Comparison of ENCODE assay signal across 28 cellular contexts in genomic region chr2:98801930-98802329, GRCh38.
"Had no signal": no experiment of that assay in that cellular context is flagged by ENCODE, and none has a peak within 500 bp of the region (broad histone marks: within the 10 kb centered on the region; RNA-seq: fewer than 3 reads in every experiment).

No MANE protein-coding gene starts in this region.

- H3K9me3 ChIP-seq: ascending aorta, heart left ventricle, ovary, upper lobe of left lung had no signal

- H3K36me3 ChIP-seq: ascending aorta, cardiac muscle cell, heart left ventricle, neural progenitor cell, ovary, WERI-Rb-1 had no signal

- H3K4me3 ChIP-seq: ascending aorta, cardiac muscle cell, coronary artery, heart left ventricle, neural progenitor cell, ovary, skin epidermis, upper lobe of left lung had no signal

- ATAC-seq: heart left ventricle; left colon; naive thymus-derived CD4-positive, alpha-beta T cell; sciatic nerve; stimulated activated memory B cell treated with anti-CD40 and anti-IgM and Interleukin-4, amounts not matched to agents 10 μg/mL and 1 μg/mL and 100 μg/mL, for 72 hours had no signal

- H3K4me1 ChIP-seq: neural progenitor cell had no signal

- H3K4me2 ChIP-seq: neural progenitor cell had no signal

- H2AFZ ChIP-seq: neural progenitor cell had no signal

- H3K27ac ChIP-seq: ascending aorta, cardiac muscle cell, coronary artery, heart left ventricle, neural progenitor cell, ovary, skin epidermis, WERI-Rb-1 had no signal

- H3K9ac ChIP-seq: neural progenitor cell had no signal

- FAIRE-seq: endothelial cell of umbilical vein, kidney had no signal

- DNase-seq: activated CD4-positive, alpha-beta T cell treated with anti-CD3 and anti-CD28 coated beads for 48 hours; activated CD4-positive, alpha-beta T cell treated with anti-CD3 and anti-CD28 coated beads, Interleukin-2, amount 50 U/mL, for 48 hours; activated CD8-positive, alpha-beta memory T cell treated with anti-CD3 and anti-CD28 coated beads for 24 hours; activated effector memory CD4-positive, alpha-beta T cell treated with Interleukin-2 at 50 U/mL for 16 hours; activated naive CD4-positive, alpha-beta T cell treated with Interleukin-2 at 50 U/mL for 16 hours; foreskin fibroblast; heart left ventricle; hypothalamus; immature natural killer cell; kidney; left colon; midbrain; naive thymus-derived CD4-positive, alpha-beta T cell; ovary; stimulated activated CD4-positive, alpha-beta T cell treated with anti-CD3 and anti-CD28 coated beads, Interleukin-4, amount 100 ng/mL, for 4 hours; stimulated activated CD8-positive, alpha-beta memory T cell treated with anti-CD3 and anti-CD28 coated beads, Interleukin-4, amount 100 ng/mL, for 48 hours; stimulated activated naive CD8-positive, alpha-beta T cell treated with anti-CD3 and anti-CD28 coated beads, Interleukin-15, amount 100 ng/mL, for 72 hours; substantia nigra; WERI-Rb-1 had no signal

- H3K27me3 ChIP-seq: ascending aorta, cardiac muscle cell, heart left ventricle, neural progenitor cell, ovary, upper lobe of left lung had no signal
